Comparison of ENCODE assay signal across 28 cellular contexts in the genomic region with DNA sequence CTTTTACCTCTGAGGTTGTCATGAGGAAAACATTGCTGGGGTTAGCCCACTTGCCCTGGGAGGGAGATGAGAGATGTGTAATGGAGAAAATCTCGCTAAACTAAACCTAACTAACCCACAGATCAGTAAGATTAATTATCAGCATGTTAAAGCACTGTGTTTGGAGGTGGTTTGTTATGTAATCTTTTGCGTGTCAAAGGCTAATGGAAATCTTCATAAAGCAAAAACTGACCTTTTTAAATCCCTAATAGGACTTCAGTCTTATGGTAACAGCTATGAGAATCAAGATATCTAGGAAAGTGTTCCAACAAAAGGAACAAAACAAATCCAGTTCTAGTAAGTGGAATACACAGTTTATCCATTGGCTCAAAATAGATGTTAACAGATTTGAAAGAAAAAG.
"Had no signal": no experiment of that assay in that cellular context is flagged by ENCODE, and none has a peak within 500 bp of the region (broad histone marks: within the 10 kb centered on the region; RNA-seq: fewer than 3 reads in every experiment).

No MANE protein-coding gene starts in this region.

- H3K4me2 ChIP-seq: SK-N-SH had no signal

- ATAC-seq: activated CD4-positive, alpha-beta T cell treated with anti-CD3 and anti-CD28 coated beads for 36 hours; activated CD4-positive, CD25-positive, alpha-beta regulatory T cell treated with anti-CD3 and anti-CD28 coated beads, Interleukin-2, amount 50 U/mL, for 24 hours; activated CD8-positive, alpha-beta T cell treated with anti-CD3 and anti-CD28 coated beads, Interleukin-2, amount 10 ng/mL, durations not matched to agents 7 days and 5 days; activated naive CD8-positive, alpha-beta T cell treated with anti-CD3 and anti-CD28 coated beads, Interleukin-2, amount 50 U/mL, for 24 hours; Panc1 had no signal

- H3K9me3 ChIP-seq: SJSA1, SK-N-SH had no signal

- H3K4me3 ChIP-seq: SJSA1 had no signal

- DNase-seq: activated CD4-positive, alpha-beta T cell treated with anti-CD3 and anti-CD28 coated beads for 36 hours; activated CD4-positive, alpha-beta T cell treated with anti-CD3 and anti-CD28 coated beads, Interleukin-2, amount 10 ng/mL, durations not matched to agents 7 days and 5 days; activated CD4-positive, alpha-beta T cell treated with anti-CD3 and anti-CD28 coated beads, Interleukin-2, amount 50 U/mL, for 48 hours; activated CD8-positive, alpha-beta T cell treated with anti-CD3 and anti-CD28 coated beads, Interleukin-2, amount 10 ng/mL, durations not matched to agents 7 days and 5 days; activated naive CD4-positive, alpha-beta T cell treated with anti-CD3 and anti-CD28 coated beads, Interleukin-2, amount 10 ng/mL, durations not matched to agents 7 days and 5 days; activated naive CD8-positive, alpha-beta T cell treated with anti-CD3 and anti-CD28 coated beads, Interleukin-2, amount 50 U/mL, for 24 hours; activated T-cell treated with anti-CD3 and anti-CD28 coated beads, Interleukin-2, amount 50 U/mL, for 24 hours; amniotic stem cell; aorta; brain microvascular endothelial cell; KG1; NCI-H1092 treated with DMSO at 0.1 percent for 48 hours; NCI-H187 treated with DMSO at 0.1 percent for 48 hours; NCI-H2081; NCI-H226; NCI-H446 treated with DMSO at 0.1 percent for 48 hours; NCI-H524; NCI-H82; RPMI8226; SHP77 treated with DMSO at 0.1 percent for 48 hours; SK-N-SH had no signal

- H3K27me3 ChIP-seq: brain microvascular endothelial cell, SJSA1 had no signal

- H3K9ac ChIP-seq: SK-N-SH had no signal

- H3K4me3 Mint-ChIP-seq: activated CD4-positive, alpha-beta T cell treated with anti-CD3 and anti-CD28 coated beads for 36 hours; activated CD4-positive, alpha-beta T cell treated with anti-CD3 and anti-CD28 coated beads, Interleukin-2, amount 10 ng/mL, durations not matched to agents 7 days and 5 days; activated CD8-positive, alpha-beta T cell treated with anti-CD3 and anti-CD28 coated beads, Interleukin-2, amount 10 ng/mL, durations not matched to agents 7 days and 5 days; activated naive CD4-positive, alpha-beta T cell treated with anti-CD3 and anti-CD28 coated beads, Interleukin-2, amount 10 ng/mL, durations not matched to agents 7 days and 5 days; activated naive CD8-positive, alpha-beta T cell; activated naive CD8-positive, alpha-beta T cell treated with anti-CD3 and anti-CD28 coated beads, Interleukin-2, amount 50 U/mL, for 24 hours; activated T-cell treated with anti-CD3 and anti-CD28 coated beads, Interleukin-2, amount 50 U/mL, for 24 hours; activated T-helper 1 cell treated with anti-CD3 and anti-CD28 coated beads, Interleukin-12 subunit alpha, Interleukin-12 subunit beta, Interleukin-2, Interleukin-4 antibody, amounts not matched to agents 30 ng/mL and 10 ng/mL and 1 ng/mL, durations not matched to agents 14 hours and 24 hours and 36 hours; T-helper 1 cell treated with Interleukin-12 subunit alpha and Interleukin-12 subunit beta and Interleukin-4 antibody, amounts not matched to agents 30 μg/mL and 1 μg/mL, for 36 hours; T-helper 2 cell treated with Interferon-gamma antibody and Interleukin-4, amounts not matched to agents 5 μg/mL and 100 μg/mL, for 36 hours had no signal

- H3K4me1 Mint-ChIP-seq: activated CD4-positive, alpha-beta T cell treated with anti-CD3 and anti-CD28 coated beads for 36 hours; activated CD4-positive, alpha-beta T cell treated with anti-CD3 and anti-CD28 coated beads, Interleukin-2, amount 10 ng/mL, durations not matched to agents 7 days and 5 days; activated naive CD4-positive, alpha-beta T cell treated with anti-CD3 and anti-CD28 coated beads, Interleukin-2, amount 10 ng/mL, durations not matched to agents 7 days and 5 days; activated naive CD8-positive, alpha-beta T cell treated with anti-CD3 and anti-CD28 coated beads, Interleukin-2, amount 50 U/mL, for 24 hours had no signal

- H3K27ac Mint-ChIP-seq: activated CD4-positive, alpha-beta T cell treated with anti-CD3 and anti-CD28 coated beads for 36 hours; activated CD4-positive, alpha-beta T cell treated with anti-CD3 and anti-CD28 coated beads, Interleukin-2, amount 10 ng/mL, durations not matched to agents 7 days and 5 days; activated CD8-positive, alpha-beta T cell treated with anti-CD3 and anti-CD28 coated beads, Interleukin-2, amount 10 ng/mL, durations not matched to agents 7 days and 5 days; activated naive CD4-positive, alpha-beta T cell treated with anti-CD3 and anti-CD28 coated beads, Interleukin-2, amount 10 ng/mL, durations not matched to agents 7 days and 5 days; activated naive CD8-positive, alpha-beta T cell; activated naive CD8-positive, alpha-beta T cell treated with anti-CD3 and anti-CD28 coated beads, Interleukin-2, amount 50 U/mL, for 24 hours; activated T-cell treated with anti-CD3 and anti-CD28 coated beads, Interleukin-2, amount 50 U/mL, for 24 hours; activated T-helper 1 cell treated with anti-CD3 and anti-CD28 coated beads, Interleukin-12 subunit alpha, Interleukin-12 subunit beta, Interleukin-2, Interleukin-4 antibody, amounts not matched to agents 30 ng/mL and 10 ng/mL and 1 ng/mL, durations not matched to agents 14 hours and 24 hours and 36 hours; T-helper 1 cell treated with Interleukin-12 subunit alpha and Interleukin-12 subunit beta and Interleukin-4 antibody, amounts not matched to agents 30 μg/mL and 1 μg/mL, for 36 hours; T-helper 2 cell treated with Interferon-gamma antibody and Interleukin-4, amounts not matched to agents 5 μg/mL and 100 μg/mL, for 36 hours had no signal

- H3K4me1 ChIP-seq: SJSA1 had no signal

- H3K9me3 Mint-ChIP-seq: activated CD4-positive, alpha-beta T cell treated with anti-CD3 and anti-CD28 coated beads, Interleukin-2, amount 10 ng/mL, durations not matched to agents 7 days and 5 days; activated naive CD4-positive, alpha-beta T cell treated with anti-CD3 and anti-CD28 coated beads, Interleukin-2, amount 10 ng/mL, durations not matched to agents 7 days and 5 days; activated naive CD8-positive, alpha-beta T cell treated with anti-CD3 and anti-CD28 coated beads, Interleukin-2, amount 50 U/mL, for 24 hours; activated T-cell treated with anti-CD3 and anti-CD28 coated beads, Interleukin-2, amount 50 U/mL, for 24 hours; activated T-helper 1 cell treated with anti-CD3 and anti-CD28 coated beads, Interleukin-12 subunit alpha, Interleukin-12 subunit beta, Interleukin-2, Interleukin-4 antibody, amounts not matched to agents 30 ng/mL and 10 ng/mL and 1 ng/mL, durations not matched to agents 14 hours and 24 hours and 36 hours; T-helper 1 cell treated with Interleukin-12 subunit alpha and Interleukin-12 subunit beta and Interleukin-4 antibody, amounts not matched to agents 30 μg/mL and 1 μg/mL, for 36 hours; T-helper 2 cell treated with Interferon-gamma antibody and Interleukin-4, amounts not matched to agents 5 μg/mL and 100 μg/mL, for 36 hours had no signal

- H3K36me3 ChIP-seq: brain microvascular endothelial cell, SJSA1 had no signal

- H3K36me3 Mint-ChIP-seq: activated naive CD4-positive, alpha-beta T cell treated with anti-CD3 and anti-CD28 coated beads, Interleukin-2, amount 10 ng/mL, durations not matched to agents 7 days and 5 days; activated naive CD8-positive, alpha-beta T cell had no signal

- H3K27me3 Mint-ChIP-seq: activated CD4-positive, alpha-beta T cell treated with anti-CD3 and anti-CD28 coated beads for 36 hours; activated CD4-positive, alpha-beta T cell treated with anti-CD3 and anti-CD28 coated beads, Interleukin-2, amount 10 ng/mL, durations not matched to agents 7 days and 5 days; activated naive CD4-positive, alpha-beta T cell treated with anti-CD3 and anti-CD28 coated beads, Interleukin-2, amount 10 ng/mL, durations not matched to agents 7 days and 5 days; activated naive CD8-positive, alpha-beta T cell; activated naive CD8-positive, alpha-beta T cell treated with anti-CD3 and anti-CD28 coated beads, Interleukin-2, amount 50 U/mL, for 24 hours; activated T-cell treated with anti-CD3 and anti-CD28 coated beads, Interleukin-2, amount 50 U/mL, for 24 hours had no signal

- H3K27ac ChIP-seq: brain microvascular endothelial cell, SJSA1 had no signal
